1 cellular context compared by ENCODE assay signal in the genomic region with DNA sequence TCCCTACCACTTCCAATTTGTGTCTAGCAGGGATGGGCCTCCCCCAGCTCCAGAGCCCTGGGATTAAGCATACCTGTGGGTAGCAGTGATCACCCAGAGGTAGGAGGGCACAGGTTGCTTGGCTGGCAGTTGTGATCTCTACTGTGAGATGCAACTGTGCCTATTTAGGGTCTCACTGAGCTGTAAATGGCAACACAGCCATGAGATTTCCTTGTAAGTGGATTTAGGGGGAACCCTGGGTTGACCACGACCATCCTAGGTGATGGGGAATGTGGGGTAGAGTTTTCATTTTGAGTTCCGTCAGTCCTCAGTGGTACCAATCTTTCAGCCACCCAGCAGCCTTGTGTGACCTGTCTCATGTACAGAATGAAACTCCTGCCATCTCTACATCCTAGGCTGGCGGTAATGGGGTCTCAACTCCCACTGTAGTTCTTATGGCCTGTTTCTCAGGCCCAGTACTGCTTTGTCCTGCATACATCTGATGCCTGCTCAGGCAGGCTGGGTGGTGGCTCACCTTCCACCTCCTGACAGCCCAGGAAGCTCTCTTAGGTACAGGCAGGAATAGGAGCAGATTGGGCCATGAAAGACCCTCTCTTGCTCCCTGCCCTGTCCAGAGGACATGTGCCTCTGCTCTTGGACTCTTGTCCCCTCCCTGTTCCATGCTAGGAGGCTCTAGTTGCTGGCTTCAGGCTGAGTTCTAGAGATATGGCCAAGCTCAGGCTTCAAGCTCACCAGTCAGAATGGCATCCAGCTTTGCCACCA.
TF ChIP-seq lines count a peak whose summit lies in the region.

No MANE protein-coding gene starts in this region.

TF ChIP-seq in HCT116, 20 proteins besides CTCF, POLR2A, EP300 and RAD21 (continued from another document):
- TF ChIP-seq, protein P1, sequence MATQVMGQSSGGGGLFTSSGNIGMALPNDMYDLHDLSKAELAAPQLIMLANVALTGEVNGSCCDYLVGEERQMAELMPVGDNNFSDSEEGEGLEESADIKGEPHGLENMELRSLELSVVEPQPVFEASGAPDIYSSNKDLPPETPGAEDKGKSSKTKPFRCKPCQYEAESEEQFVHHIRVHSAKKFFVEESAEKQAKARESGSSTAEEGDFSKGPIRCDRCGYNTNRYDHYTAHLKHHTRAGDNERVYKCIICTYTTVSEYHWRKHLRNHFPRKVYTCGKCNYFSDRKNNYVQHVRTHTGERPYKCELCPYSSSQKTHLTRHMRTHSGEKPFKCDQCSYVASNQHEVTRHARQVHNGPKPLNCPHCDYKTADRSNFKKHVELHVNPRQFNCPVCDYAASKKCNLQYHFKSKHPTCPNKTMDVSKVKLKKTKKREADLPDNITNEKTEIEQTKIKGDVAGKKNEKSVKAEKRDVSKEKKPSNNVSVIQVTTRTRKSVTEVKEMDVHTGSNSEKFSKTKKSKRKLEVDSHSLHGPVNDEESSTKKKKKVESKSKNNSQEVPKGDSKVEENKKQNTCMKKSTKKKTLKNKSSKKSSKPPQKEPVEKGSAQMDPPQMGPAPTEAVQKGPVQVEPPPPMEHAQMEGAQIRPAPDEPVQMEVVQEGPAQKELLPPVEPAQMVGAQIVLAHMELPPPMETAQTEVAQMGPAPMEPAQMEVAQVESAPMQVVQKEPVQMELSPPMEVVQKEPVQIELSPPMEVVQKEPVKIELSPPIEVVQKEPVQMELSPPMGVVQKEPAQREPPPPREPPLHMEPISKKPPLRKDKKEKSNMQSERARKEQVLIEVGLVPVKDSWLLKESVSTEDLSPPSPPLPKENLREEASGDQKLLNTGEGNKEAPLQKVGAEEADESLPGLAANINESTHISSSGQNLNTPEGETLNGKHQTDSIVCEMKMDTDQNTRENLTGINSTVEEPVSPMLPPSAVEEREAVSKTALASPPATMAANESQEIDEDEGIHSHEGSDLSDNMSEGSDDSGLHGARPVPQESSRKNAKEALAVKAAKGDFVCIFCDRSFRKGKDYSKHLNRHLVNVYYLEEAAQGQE (IDR thresholded peaks at IDR 0.05; ENCODE audit: low read depth), result no peak
- TF ChIP-seq SIN3A (IDR thresholded peaks at IDR 0.05; ENCODE audit: low read depth), result no peak
- no peak for TF ChIP-seq EGR1 (IDR thresholded peaks at IDR 0.05; ENCODE audit: low read depth)
- TF ChIP-seq, protein P2, sequence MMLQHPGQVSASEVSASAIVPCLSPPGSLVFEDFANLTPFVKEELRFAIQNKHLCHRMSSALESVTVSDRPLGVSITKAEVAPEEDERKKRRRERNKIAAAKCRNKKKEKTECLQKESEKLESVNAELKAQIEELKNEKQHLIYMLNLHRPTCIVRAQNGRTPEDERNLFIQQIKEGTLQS (IDR thresholded peaks at IDR 0.05), result no peak
- TF ChIP-seq, protein P3, sequence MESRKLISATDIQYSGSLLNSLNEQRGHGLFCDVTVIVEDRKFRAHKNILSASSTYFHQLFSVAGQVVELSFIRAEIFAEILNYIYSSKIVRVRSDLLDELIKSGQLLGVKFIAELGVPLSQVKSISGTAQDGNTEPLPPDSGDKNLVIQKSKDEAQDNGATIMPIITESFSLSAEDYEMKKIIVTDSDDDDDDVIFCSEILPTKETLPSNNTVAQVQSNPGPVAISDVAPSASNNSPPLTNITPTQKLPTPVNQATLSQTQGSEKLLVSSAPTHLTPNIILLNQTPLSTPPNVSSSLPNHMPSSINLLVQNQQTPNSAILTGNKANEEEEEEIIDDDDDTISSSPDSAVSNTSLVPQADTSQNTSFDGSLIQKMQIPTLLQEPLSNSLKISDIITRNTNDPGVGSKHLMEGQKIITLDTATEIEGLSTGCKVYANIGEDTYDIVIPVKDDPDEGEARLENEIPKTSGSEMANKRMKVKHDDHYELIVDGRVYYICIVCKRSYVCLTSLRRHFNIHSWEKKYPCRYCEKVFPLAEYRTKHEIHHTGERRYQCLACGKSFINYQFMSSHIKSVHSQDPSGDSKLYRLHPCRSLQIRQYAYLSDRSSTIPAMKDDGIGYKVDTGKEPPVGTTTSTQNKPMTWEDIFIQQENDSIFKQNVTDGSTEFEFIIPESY (IDR thresholded peaks at IDR 0.05; ENCODE audit: extremely low read depth, insufficient replicate concordance, low read length), result no peak
- no peak for TF ChIP-seq TCF7L2 (IDR thresholded peaks at IDR 0.05; ENCODE audit: borderline replicate concordance, extremely low read depth, insufficient read depth, insufficient read length)
- no peak for TF ChIP-seq JUND (IDR thresholded peaks at IDR 0.05)
- TF ChIP-seq POLR2AphosphoS5 (IDR thresholded peaks at IDR 0.05; ENCODE audit: low read depth, low read length), result no peak; the same call in 1 of the 2 replicates
- no peak for TF ChIP-seq SRF (IDR thresholded peaks at IDR 0.05; ENCODE audit: low read depth)
- TF ChIP-seq ELF1 (IDR thresholded peaks at IDR 0.05; ENCODE audit: borderline replicate concordance, low read depth), result no peak
- no peak for TF ChIP-seq YY1 (IDR thresholded peaks at IDR 0.05; ENCODE audit: extremely low read depth, insufficient replicate concordance, low read depth, low read length)
- no peak for TF ChIP-seq EZH2 (IDR thresholded peaks at IDR 0.05)
